Comparison of ENCODE assay signal across 20 cellular contexts in the genomic region with DNA sequence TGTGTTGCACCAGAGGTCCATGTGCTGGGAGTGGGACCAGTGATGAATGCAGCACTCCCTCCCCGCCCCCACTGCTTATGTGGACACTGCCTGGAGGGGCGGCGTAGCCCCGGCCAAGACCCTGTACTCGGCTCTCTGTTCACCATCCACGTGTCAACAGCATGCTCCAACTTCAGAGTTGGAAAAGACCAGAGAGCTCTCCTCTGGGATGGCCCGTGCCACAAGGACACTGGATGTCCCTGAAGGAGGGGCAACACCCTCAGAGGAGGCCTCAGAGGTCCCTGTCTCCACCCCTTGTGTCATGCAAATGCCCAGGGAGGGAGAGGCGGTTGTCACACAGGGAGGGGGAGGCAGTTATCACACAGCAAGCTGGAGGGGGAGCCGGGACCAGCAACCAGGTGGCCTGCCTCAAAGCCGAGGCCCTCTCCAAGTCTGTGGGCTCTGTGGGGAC.
"Had no signal": no experiment of that assay in that cellular context is flagged by ENCODE, and none has a peak within 500 bp of the region (broad histone marks: within the 10 kb centered on the region; RNA-seq: fewer than 3 reads in every experiment).

No MANE protein-coding gene starts in this region.

- H3K27me3 ChIP-seq: brain microvascular endothelial cell, tibial nerve had no signal

- H3K27ac ChIP-seq: brain microvascular endothelial cell, lower lobe of right lung, tibial nerve, WERI-Rb-1 had no signal

- H3K9me3 Mint-ChIP-seq: activated CD4-positive, alpha-beta memory T cell treated with anti-CD3 and anti-CD28 coated beads for 36 hours; activated naive CD4-positive, alpha-beta T cell treated with anti-CD3 and anti-CD28 coated beads for 36 hours; activated T-cell treated with anti-CD3 and anti-CD28 coated beads, Interleukin-2, amount 50 U/mL, for 24 hours; immature natural killer cell; nephron had no signal

- ATAC-seq: activated CD4-positive, alpha-beta T cell treated with anti-CD3 and anti-CD28 coated beads for 36 hours; activated CD8-positive, alpha-beta memory T cell treated with anti-CD3 and anti-CD28 coated beads, Interleukin-2, amount 10 ng/mL, durations not matched to agents 7 days and 5 days; lower lobe of right lung; stimulated activated naive CD8-positive, alpha-beta T cell treated with anti-CD3 and anti-CD28 coated beads, Interleukin-15, Interleukin-2, amounts not matched to agents 100 U/mL and 50 U/mL, for 24 hours had no signal

- H3K4me1 ChIP-seq: lower lobe of right lung, tibial nerve had no signal

- FAIRE-seq: frontal cortex had no signal

- DNase-seq: activated CD4-positive, alpha-beta memory T cell treated with anti-CD3 and anti-CD28 coated beads for 36 hours; activated CD4-positive, alpha-beta T cell treated with anti-CD3 and anti-CD28 coated beads for 36 hours; activated CD8-positive, alpha-beta memory T cell treated with anti-CD3 and anti-CD28 coated beads, Interleukin-2, amount 10 ng/mL, durations not matched to agents 7 days and 5 days; activated naive CD4-positive, alpha-beta T cell treated with anti-CD3 and anti-CD28 coated beads for 36 hours; activated T-cell treated with anti-CD3 and anti-CD28 coated beads, Interleukin-2, amount 50 U/mL, for 24 hours; brain microvascular endothelial cell; cortex of kidney; immature natural killer cell; lower lobe of right lung; midbrain; occipital lobe; stimulated activated naive CD8-positive, alpha-beta T cell treated with anti-CD3 and anti-CD28 coated beads, Interleukin-15, Interleukin-2, amounts not matched to agents 100 U/mL and 50 U/mL, for 24 hours; substantia nigra; SW 1271; T-helper 2 cell; WERI-Rb-1 had no signal

- H3K4me3 Mint-ChIP-seq: activated CD4-positive, alpha-beta memory T cell treated with anti-CD3 and anti-CD28 coated beads for 36 hours; activated CD4-positive, alpha-beta T cell treated with anti-CD3 and anti-CD28 coated beads for 36 hours; activated CD8-positive, alpha-beta memory T cell treated with anti-CD3 and anti-CD28 coated beads, Interleukin-2, amount 10 ng/mL, durations not matched to agents 7 days and 5 days; activated naive CD4-positive, alpha-beta T cell treated with anti-CD3 and anti-CD28 coated beads for 36 hours; activated T-cell treated with anti-CD3 and anti-CD28 coated beads, Interleukin-2, amount 50 U/mL, for 24 hours; immature natural killer cell; nephron had no signal

- H3K9me3 ChIP-seq: lower lobe of right lung, tibial nerve had no signal

- H3K4me1 Mint-ChIP-seq: activated CD4-positive, alpha-beta T cell treated with anti-CD3 and anti-CD28 coated beads for 36 hours; activated CD8-positive, alpha-beta memory T cell treated with anti-CD3 and anti-CD28 coated beads, Interleukin-2, amount 10 ng/mL, durations not matched to agents 7 days and 5 days; immature natural killer cell; nephron had no signal

- H3K36me3 ChIP-seq: brain microvascular endothelial cell, lower lobe of right lung had no signal

- H3K36me3 Mint-ChIP-seq: activated CD4-positive, alpha-beta memory T cell treated with anti-CD3 and anti-CD28 coated beads for 36 hours; activated CD8-positive, alpha-beta memory T cell treated with anti-CD3 and anti-CD28 coated beads, Interleukin-2, amount 10 ng/mL, durations not matched to agents 7 days and 5 days; immature natural killer cell had no signal

- H3K27me3 Mint-ChIP-seq: activated CD4-positive, alpha-beta memory T cell treated with anti-CD3 and anti-CD28 coated beads for 36 hours; activated CD4-positive, alpha-beta T cell treated with anti-CD3 and anti-CD28 coated beads for 36 hours; activated CD8-positive, alpha-beta memory T cell treated with anti-CD3 and anti-CD28 coated beads, Interleukin-2, amount 10 ng/mL, durations not matched to agents 7 days and 5 days; activated T-cell treated with anti-CD3 and anti-CD28 coated beads, Interleukin-2, amount 50 U/mL, for 24 hours; progenitor cell of endocrine pancreas had no signal

- H3K27ac Mint-ChIP-seq: activated CD4-positive, alpha-beta memory T cell treated with anti-CD3 and anti-CD28 coated beads for 36 hours; activated CD4-positive, alpha-beta T cell treated with anti-CD3 and anti-CD28 coated beads for 36 hours; activated CD8-positive, alpha-beta memory T cell treated with anti-CD3 and anti-CD28 coated beads, Interleukin-2, amount 10 ng/mL, durations not matched to agents 7 days and 5 days; activated naive CD4-positive, alpha-beta T cell treated with anti-CD3 and anti-CD28 coated beads for 36 hours; activated T-cell treated with anti-CD3 and anti-CD28 coated beads, Interleukin-2, amount 50 U/mL, for 24 hours; immature natural killer cell; nephron; progenitor cell of endocrine pancreas had no signal

- H3K4me3 ChIP-seq: lower lobe of right lung, tibial nerve had no signal
